8 cellular contexts compared by ENCODE assay signal in genomic region chr3:18649666-18650363, GRCh38.
DNase-seq lines count a peak whose midpoint lies in the region; ATAC-seq and TF ChIP-seq lines count a peak whose summit lies in the region.
"Had no signal": no experiment of that assay in that cellular context is flagged by ENCODE, and none has a peak within 500 bp of the region (broad histone marks: within the 10 kb centered on the region; RNA-seq: fewer than 3 reads in every experiment).

No MANE protein-coding gene starts in this region.

- no peaks in the 10 kb centered on the region for H3F3A ChIP-seq in smooth muscle cell (ENCODE audit: low read depth)

- H3K27ac ChIP-seq in breast epithelium (no peak overlapping the region), smooth muscle cell (ENCODE audit: low read depth) (no peak overlapping the region)

- TF ChIP-seq POLR2A in breast epithelium (IDR thresholded peaks at IDR 0.05) = no peak

- ATAC-seq in GM19328 (IDR thresholded peaks at IDR 0.05; ENCODE audit: unreplicated experiment) = peak; percentile 66
- ATAC-seq in HG02870 (IDR thresholded peaks at IDR 0.05; ENCODE audit: unreplicated experiment) = peak; percentile 91

- TF ChIP-seq CTCF in breast epithelium (IDR thresholded peaks at IDR 0.05) (no peak), smooth muscle cell (IDR thresholded peaks at IDR 0.05; ENCODE audit: borderline replicate concordance, insufficient read depth, poor library complexity, severe bottlenecking) (no peak)

- H3K36me3 ChIP-seq in breast epithelium = no peaks in the 10 kb centered on the region
- H3K36me3 ChIP-seq in smooth muscle cell (ENCODE audit: low read depth) = no peaks in the 10 kb centered on the region

- no peaks in the 10 kb centered on the region for H3K9me3 ChIP-seq in breast epithelium
- no peaks in the 10 kb centered on the region for H3K9me3 ChIP-seq in smooth muscle cell (replicated peaks; ENCODE audit: low read depth)

- H3K4me3 ChIP-seq in breast epithelium (no peak overlapping the region), smooth muscle cell (no peak overlapping the region)

- H3K4me1 ChIP-seq in breast epithelium (no peaks in the 10 kb centered on the region), smooth muscle cell (ENCODE audit: low read depth) (no peaks in the 10 kb centered on the region)

- no peak overlapping the region for H2AFZ ChIP-seq in smooth muscle cell (ENCODE audit: low read depth)

- H3K9ac ChIP-seq in smooth muscle cell (ENCODE audit: low read depth) = no peak overlapping the region

- no peaks in the 10 kb centered on the region for H3K27me3 ChIP-seq in breast epithelium
- no peaks in the 10 kb centered on the region for H3K27me3 ChIP-seq in smooth muscle cell (ENCODE audit: low read depth)

- no peaks in the 10 kb centered on the region for H3K79me2 ChIP-seq in smooth muscle cell (ENCODE audit: low read depth)

- DNase-seq in activated CD4-positive, CD25-positive, alpha-beta regulatory T cell treated with anti-CD3 and anti-CD28 coated beads, Interleukin-2, amount 50 U/mL, for 72 hours = peak; percentile 39
- DNase-seq in stimulated activated CD8-positive, alpha-beta memory T cell treated with anti-CD3 and anti-CD28 coated beads, Interleukin-15, amount 100 ng/mL, for 48 hours (ENCODE audit: low read depth in 2 of 2) = peak; percentile 43 to 55
- no peak for DNase-seq in NCI-H1694 (lab: John Stamatoyannopoulos, UW)
- no peak for DNase-seq in breast epithelium (ENCODE audit: low spot score in 2 of 2)
- DNase-seq in smooth muscle cell (lab: John Stamatoyannopoulos, UW; ENCODE audit: unreplicated experiment) = no peak
- DNase-seq: NCI-H1436 had no signal

- 86% methylated on average over 4 of the region's 4 CpGs for WGBS in smooth muscle cell (ENCODE audit: low lambda C conversion rate)

- intact Hi-C loops in breast epithelium (cut with DNase I; ENCODE audit: low total_unique reads) = no loop called here

- H3K4me2 ChIP-seq in smooth muscle cell = no peak overlapping the region

- no peaks in the 10 kb centered on the region for H4K20me1 ChIP-seq in smooth muscle cell (ENCODE audit: low read depth)

Comparison
In these comparisons a context has a peak if more than half of its experiments do, and no peak if none do; other contexts are left out.
1. DNase-seq: peak in activated CD4-positive, CD25-positive, alpha-beta regulatory T cell treated with anti-CD3 and anti-CD28 coated beads, Interleukin-2, amount 50 U/mL, for 72 hours (single experiment) and stimulated activated CD8-positive, alpha-beta memory T cell treated with anti-CD3 and anti-CD28 coated beads, Interleukin-15, amount 100 ng/mL, for 48 hours (2 of 2); none in NCI-H1694 (single experiment), breast epithelium (0 of 2) and smooth muscle cell (single experiment).